ENCODE assay signal across 1 cellular context in genomic region chr6:82365011-82365751, GRCh38.
TF ChIP-seq lines count a peak whose summit lies in the region.

No MANE protein-coding gene starts in this region.

TF ChIP-seq in WTC11, 78 proteins besides CTCF, POLR2A, EP300 and RAD21 (continued from another document and continues in another):
- TF ChIP-seq TEAD4 (CRISPR knock-in tag; IDR thresholded peaks at IDR 0.05), result no peak
- peak; percentile 47; the same call in 1 of the 2 replicates for TF ChIP-seq MAX (CRISPR knock-in tag; IDR thresholded peaks at IDR 0.05)
- no peak for TF ChIP-seq SOX15 (CRISPR knock-in tag; IDR thresholded peaks at IDR 0.05)
- TF ChIP-seq ZNF263 (CRISPR knock-in tag; IDR thresholded peaks at IDR 0.05; ENCODE audit: low read depth), result 0 out of 2 replicates have a peak, but pooled peaks have one; percentile 37
- TF ChIP-seq FOXK1 (CRISPR knock-in tag; IDR thresholded peaks at IDR 0.05), result peak; percentile 50; the same call in 1 of the 2 replicates
- TF ChIP-seq ZNF416 (CRISPR knock-in tag; IDR thresholded peaks at IDR 0.05), result no peak
- no peak for TF ChIP-seq ZNF512 (CRISPR knock-in tag; IDR thresholded peaks at IDR 0.05; ENCODE audit: borderline replicate concordance)
- TF ChIP-seq TCF7 (CRISPR knock-in tag; IDR thresholded peaks at IDR 0.05; ENCODE audit: low read depth), result no peak
- no peak for TF ChIP-seq PREB (CRISPR knock-in tag; IDR thresholded peaks at IDR 0.05; ENCODE audit: borderline replicate concordance)
- TF ChIP-seq ZNF425 (CRISPR knock-in tag; conservative IDR thresholded peaks at IDR 0.05), result no peak
- no peak for TF ChIP-seq NR2C2 (CRISPR knock-in tag; IDR thresholded peaks at IDR 0.05)
- no peak for TF ChIP-seq IRF1 (CRISPR knock-in tag; IDR thresholded peaks at IDR 0.05)
- no peak for TF ChIP-seq PRDM15 (CRISPR knock-in tag; IDR thresholded peaks at IDR 0.05)
- TF ChIP-seq ZMAT4 (CRISPR knock-in tag; IDR thresholded peaks at IDR 0.05), result no peak
- no peak for TF ChIP-seq TP53 (CRISPR knock-in tag; IDR thresholded peaks at IDR 0.05)
- TF ChIP-seq ETV6 (CRISPR knock-in tag; IDR thresholded peaks at IDR 0.05), result peak; percentile 34; the same call in 1 of the 2 replicates
- TF ChIP-seq RELA (CRISPR knock-in tag; IDR thresholded peaks at IDR 0.05; ENCODE audit: borderline replicate concordance), result 0 out of 2 replicates have a peak, but pooled peaks have one; percentile 19
- no peak for TF ChIP-seq ZNF121 (CRISPR knock-in tag; IDR thresholded peaks at IDR 0.05)
- no peak; the same call in 1 of the 2 replicates for TF ChIP-seq E2F5 (CRISPR knock-in tag; IDR thresholded peaks at IDR 0.05)
- peak; percentile 64; the same call in 1 of the 2 replicates for TF ChIP-seq IRF2 (CRISPR knock-in tag; IDR thresholded peaks at IDR 0.05; ENCODE audit: borderline replicate concordance, low read depth)
- TF ChIP-seq ZNF232 (CRISPR knock-in tag; IDR thresholded peaks at IDR 0.05), result 0 out of 2 replicates have a peak, but pooled peaks have one; percentile 23
- no peak for TF ChIP-seq ATF1 (CRISPR knock-in tag; IDR thresholded peaks at IDR 0.05)
- no peak for TF ChIP-seq NFATC4 (CRISPR knock-in tag; IDR thresholded peaks at IDR 0.05)
- TF ChIP-seq USF2 (CRISPR knock-in tag; IDR thresholded peaks at IDR 0.05), result no peak
- no peak for TF ChIP-seq PRRX2 (CRISPR knock-in tag; IDR thresholded peaks at IDR 0.05)
- TF ChIP-seq ATF2 (CRISPR knock-in tag; IDR thresholded peaks at IDR 0.05; ENCODE audit: borderline replicate concordance, low read depth), result no peak
- no peak for TF ChIP-seq ZNF219 (CRISPR knock-in tag; IDR thresholded peaks at IDR 0.05; ENCODE audit: borderline replicate concordance)
- TF ChIP-seq ATF6 (CRISPR knock-in tag; IDR thresholded peaks at IDR 0.05), result no peak
- no peak for TF ChIP-seq AR (CRISPR knock-in tag; IDR thresholded peaks at IDR 0.05)
- TF ChIP-seq ESRRA (CRISPR knock-in tag; IDR thresholded peaks at IDR 0.05; ENCODE audit: borderline replicate concordance), result no peak; the same call in 1 of the 2 replicates
- no peak for TF ChIP-seq GTF2I (CRISPR knock-in tag; conservative IDR thresholded peaks at IDR 0.05)
